1 cellular context compared by ENCODE assay signal in the genomic region with DNA sequence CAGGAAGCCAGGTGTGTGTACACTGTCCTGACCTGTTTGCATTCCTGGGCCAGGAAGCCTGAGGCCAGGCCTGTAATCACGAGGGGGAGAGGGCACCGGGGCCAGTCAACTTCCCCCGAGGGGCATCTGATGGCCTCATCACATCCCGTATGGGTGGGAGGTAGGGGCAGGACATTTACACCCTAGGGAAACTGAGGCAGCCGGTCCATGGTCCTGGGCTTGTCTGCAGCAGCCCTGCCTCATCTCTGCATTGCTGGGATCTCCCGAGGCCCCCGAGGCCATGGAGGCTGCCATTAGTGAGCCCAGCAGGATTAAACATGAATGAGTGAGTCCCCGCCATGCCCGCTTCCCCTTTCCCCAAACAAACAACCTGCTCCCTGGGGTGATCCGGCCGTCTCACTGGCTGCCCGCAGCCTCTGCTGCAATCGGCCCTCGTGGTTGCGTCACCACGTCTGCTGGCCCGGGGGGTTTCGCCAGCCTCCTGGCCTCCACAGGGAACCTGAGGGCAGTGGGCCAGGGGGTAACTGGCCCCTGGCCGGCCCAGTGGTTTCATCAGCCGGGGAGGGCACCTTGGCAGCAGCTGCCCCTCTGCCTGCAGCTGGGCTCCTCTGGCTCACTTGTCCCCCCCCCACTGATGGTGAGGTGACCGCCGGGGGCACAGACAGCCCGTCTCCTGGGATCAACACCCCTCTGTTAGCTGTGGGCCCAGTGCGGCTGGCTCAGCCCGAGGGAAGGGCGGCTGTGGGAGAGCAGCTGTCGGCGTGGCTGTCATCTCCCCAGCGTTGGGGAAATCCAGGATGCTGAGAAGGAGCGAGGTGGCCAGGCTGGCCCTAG.
TF ChIP-seq lines count a peak whose summit lies in the region.

No MANE protein-coding gene starts in this region.

TF ChIP-seq in HEK293, 187 proteins besides CTCF, POLR2A, EP300 and RAD21 (continued from another document and continues in another):
- no peak for TF ChIP-seq ZBTB11 (tag by site-specific recombination; conservative IDR thresholded peaks at IDR 0.05; ENCODE audit: low read depth)
- no peak for TF ChIP-seq ZBTB21 (tag by site-specific recombination; IDR thresholded peaks at IDR 0.05)
- TF ChIP-seq ZNF629 (tag by site-specific recombination; IDR thresholded peaks at IDR 0.05): peak; percentile 57; the same call in 1 of the 2 replicates
- TF ChIP-seq ZNF677 (tag by site-specific recombination; IDR thresholded peaks at IDR 0.05): no peak
- TF ChIP-seq ZNF670 (tag by site-specific recombination; IDR thresholded peaks at IDR 0.05; ENCODE audit: low read depth): no peak
- peak; percentile 66 for TF ChIP-seq SP7 (tag by site-specific recombination; IDR thresholded peaks at IDR 0.05)
- TF ChIP-seq ZNF23 (tag by site-specific recombination; IDR thresholded peaks at IDR 0.05; ENCODE audit: borderline replicate concordance): no peak
- no peak for TF ChIP-seq WT1 (tag by site-specific recombination; IDR thresholded peaks at IDR 0.05)
- no peak for TF ChIP-seq ZNF529 (tag by site-specific recombination; IDR thresholded peaks at IDR 0.05; ENCODE audit: insufficient replicate concordance)
- TF ChIP-seq, protein P1, sequence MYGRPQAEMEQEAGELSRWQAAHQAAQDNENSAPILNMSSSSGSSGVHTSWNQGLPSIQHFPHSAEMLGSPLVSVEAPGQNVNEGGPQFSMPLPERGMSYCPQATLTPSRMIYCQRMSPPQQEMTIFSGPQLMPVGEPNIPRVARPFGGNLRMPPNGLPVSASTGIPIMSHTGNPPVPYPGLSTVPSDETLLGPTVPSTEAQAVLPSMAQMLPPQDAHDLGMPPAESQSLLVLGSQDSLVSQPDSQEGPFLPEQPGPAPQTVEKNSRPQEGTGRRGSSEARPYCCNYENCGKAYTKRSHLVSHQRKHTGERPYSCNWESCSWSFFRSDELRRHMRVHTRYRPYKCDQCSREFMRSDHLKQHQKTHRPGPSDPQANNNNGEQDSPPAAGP (tag by site-specific recombination; IDR thresholded peaks at IDR 0.05): no peak
- peak; percentile 88 for TF ChIP-seq ZBTB8A (tag by site-specific recombination; IDR thresholded peaks at IDR 0.05)
- TF ChIP-seq SCRT2 (tag by site-specific recombination; IDR thresholded peaks at IDR 0.05): 0 out of 2 replicates have a peak, but pooled peaks have one; percentile 26
- no peak for TF ChIP-seq ZNF768 (tag by site-specific recombination; IDR thresholded peaks at IDR 0.05)
- no peak for TF ChIP-seq ZNF280D (tag by site-specific recombination; IDR thresholded peaks at IDR 0.05)
- TF ChIP-seq, protein P2, sequence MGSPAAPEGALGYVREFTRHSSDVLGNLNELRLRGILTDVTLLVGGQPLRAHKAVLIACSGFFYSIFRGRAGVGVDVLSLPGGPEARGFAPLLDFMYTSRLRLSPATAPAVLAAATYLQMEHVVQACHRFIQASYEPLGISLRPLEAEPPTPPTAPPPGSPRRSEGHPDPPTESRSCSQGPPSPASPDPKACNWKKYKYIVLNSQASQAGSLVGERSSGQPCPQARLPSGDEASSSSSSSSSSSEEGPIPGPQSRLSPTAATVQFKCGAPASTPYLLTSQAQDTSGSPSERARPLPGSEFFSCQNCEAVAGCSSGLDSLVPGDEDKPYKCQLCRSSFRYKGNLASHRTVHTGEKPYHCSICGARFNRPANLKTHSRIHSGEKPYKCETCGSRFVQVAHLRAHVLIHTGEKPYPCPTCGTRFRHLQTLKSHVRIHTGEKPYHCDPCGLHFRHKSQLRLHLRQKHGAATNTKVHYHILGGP (tag by site-specific recombination; IDR thresholded peaks at IDR 0.05): no peak
- no peak for TF ChIP-seq ZNF747 (tag by site-specific recombination; IDR thresholded peaks at IDR 0.05)
- TF ChIP-seq, protein P3, sequence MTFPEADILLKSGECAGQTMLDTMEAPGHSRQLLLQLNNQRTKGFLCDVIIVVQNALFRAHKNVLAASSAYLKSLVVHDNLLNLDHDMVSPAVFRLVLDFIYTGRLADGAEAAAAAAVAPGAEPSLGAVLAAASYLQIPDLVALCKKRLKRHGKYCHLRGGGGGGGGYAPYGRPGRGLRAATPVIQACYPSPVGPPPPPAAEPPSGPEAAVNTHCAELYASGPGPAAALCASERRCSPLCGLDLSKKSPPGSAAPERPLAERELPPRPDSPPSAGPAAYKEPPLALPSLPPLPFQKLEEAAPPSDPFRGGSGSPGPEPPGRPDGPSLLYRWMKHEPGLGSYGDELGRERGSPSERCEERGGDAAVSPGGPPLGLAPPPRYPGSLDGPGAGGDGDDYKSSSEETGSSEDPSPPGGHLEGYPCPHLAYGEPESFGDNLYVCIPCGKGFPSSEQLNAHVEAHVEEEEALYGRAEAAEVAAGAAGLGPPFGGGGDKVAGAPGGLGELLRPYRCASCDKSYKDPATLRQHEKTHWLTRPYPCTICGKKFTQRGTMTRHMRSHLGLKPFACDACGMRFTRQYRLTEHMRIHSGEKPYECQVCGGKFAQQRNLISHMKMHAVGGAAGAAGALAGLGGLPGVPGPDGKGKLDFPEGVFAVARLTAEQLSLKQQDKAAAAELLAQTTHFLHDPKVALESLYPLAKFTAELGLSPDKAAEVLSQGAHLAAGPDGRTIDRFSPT (tag by site-specific recombination; IDR thresholded peaks at IDR 0.05): 0 out of 2 replicates have a peak, but pooled peaks have one; percentile 49
- TF ChIP-seq ZFHX2 (tag by site-specific recombination; conservative IDR thresholded peaks at IDR 0.05): no peak
- no peak for TF ChIP-seq ZNF16 (tag by site-specific recombination; IDR thresholded peaks at IDR 0.05; ENCODE audit: low read depth)
- TF ChIP-seq, protein P4, sequence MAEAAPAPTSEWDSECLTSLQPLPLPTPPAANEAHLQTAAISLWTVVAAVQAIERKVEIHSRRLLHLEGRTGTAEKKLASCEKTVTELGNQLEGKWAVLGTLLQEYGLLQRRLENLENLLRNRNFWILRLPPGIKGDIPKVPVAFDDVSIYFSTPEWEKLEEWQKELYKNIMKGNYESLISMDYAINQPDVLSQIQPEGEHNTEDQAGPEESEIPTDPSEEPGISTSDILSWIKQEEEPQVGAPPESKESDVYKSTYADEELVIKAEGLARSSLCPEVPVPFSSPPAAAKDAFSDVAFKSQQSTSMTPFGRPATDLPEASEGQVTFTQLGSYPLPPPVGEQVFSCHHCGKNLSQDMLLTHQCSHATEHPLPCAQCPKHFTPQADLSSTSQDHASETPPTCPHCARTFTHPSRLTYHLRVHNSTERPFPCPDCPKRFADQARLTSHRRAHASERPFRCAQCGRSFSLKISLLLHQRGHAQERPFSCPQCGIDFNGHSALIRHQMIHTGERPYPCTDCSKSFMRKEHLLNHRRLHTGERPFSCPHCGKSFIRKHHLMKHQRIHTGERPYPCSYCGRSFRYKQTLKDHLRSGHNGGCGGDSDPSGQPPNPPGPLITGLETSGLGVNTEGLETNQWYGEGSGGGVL (tag by site-specific recombination; IDR thresholded peaks at IDR 0.05): peak; percentile 71
- peak; percentile 73 for TF ChIP-seq GLIS2 (tag by site-specific recombination; IDR thresholded peaks at IDR 0.05)
- TF ChIP-seq ZNF830 (tag by site-specific recombination; IDR thresholded peaks at IDR 0.05; ENCODE audit: low read depth): no peak
- TF ChIP-seq, protein P5, sequence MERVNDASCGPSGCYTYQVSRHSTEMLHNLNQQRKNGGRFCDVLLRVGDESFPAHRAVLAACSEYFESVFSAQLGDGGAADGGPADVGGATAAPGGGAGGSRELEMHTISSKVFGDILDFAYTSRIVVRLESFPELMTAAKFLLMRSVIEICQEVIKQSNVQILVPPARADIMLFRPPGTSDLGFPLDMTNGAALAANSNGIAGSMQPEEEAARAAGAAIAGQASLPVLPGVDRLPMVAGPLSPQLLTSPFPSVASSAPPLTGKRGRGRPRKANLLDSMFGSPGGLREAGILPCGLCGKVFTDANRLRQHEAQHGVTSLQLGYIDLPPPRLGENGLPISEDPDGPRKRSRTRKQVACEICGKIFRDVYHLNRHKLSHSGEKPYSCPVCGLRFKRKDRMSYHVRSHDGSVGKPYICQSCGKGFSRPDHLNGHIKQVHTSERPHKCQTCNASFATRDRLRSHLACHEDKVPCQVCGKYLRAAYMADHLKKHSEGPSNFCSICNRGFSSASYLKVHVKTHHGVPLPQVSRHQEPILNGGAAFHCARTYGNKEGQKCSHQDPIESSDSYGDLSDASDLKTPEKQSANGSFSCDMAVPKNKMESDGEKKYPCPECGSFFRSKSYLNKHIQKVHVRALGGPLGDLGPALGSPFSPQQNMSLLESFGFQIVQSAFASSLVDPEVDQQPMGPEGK (tag by site-specific recombination; IDR thresholded peaks at IDR 0.05): peak; percentile 98
- TF ChIP-seq OSR2 (tag by site-specific recombination; IDR thresholded peaks at IDR 0.05): 0 out of 2 replicates have a peak, but pooled peaks have one; percentile 23
- TF ChIP-seq ZXDB (tag by site-specific recombination; IDR thresholded peaks at IDR 0.05): no peak
- peak; percentile 63; the same call in 1 of the 2 replicates for TF ChIP-seq ZNF660 (tag by site-specific recombination; IDR thresholded peaks at IDR 0.05)
- TF ChIP-seq ZNF433 (tag by site-specific recombination; IDR thresholded peaks at IDR 0.05; ENCODE audit: low read depth): no peak
- TF ChIP-seq, protein P6, sequence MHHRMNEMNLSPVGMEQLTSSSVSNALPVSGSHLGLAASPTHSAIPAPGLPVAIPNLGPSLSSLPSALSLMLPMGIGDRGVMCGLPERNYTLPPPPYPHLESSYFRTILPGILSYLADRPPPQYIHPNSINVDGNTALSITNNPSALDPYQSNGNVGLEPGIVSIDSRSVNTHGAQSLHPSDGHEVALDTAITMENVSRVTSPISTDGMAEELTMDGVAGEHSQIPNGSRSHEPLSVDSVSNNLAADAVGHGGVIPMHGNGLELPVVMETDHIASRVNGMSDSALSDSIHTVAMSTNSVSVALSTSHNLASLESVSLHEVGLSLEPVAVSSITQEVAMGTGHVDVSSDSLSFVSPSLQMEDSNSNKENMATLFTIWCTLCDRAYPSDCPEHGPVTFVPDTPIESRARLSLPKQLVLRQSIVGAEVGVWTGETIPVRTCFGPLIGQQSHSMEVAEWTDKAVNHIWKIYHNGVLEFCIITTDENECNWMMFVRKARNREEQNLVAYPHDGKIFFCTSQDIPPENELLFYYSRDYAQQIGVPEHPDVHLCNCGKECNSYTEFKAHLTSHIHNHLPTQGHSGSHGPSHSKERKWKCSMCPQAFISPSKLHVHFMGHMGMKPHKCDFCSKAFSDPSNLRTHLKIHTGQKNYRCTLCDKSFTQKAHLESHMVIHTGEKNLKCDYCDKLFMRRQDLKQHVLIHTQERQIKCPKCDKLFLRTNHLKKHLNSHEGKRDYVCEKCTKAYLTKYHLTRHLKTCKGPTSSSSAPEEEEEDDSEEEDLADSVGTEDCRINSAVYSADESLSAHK (tag by site-specific recombination; IDR thresholded peaks at IDR 0.05): peak; percentile 63; the same call in 1 of the 2 replicates
- no peak for TF ChIP-seq ZBTB26 (tag by site-specific recombination; optimal IDR thresholded peaks at IDR 0.05)
- no peak for TF ChIP-seq ZNF169 (tag by site-specific recombination; IDR thresholded peaks at IDR 0.05)
- no peak for TF ChIP-seq ZNF133 (tag by site-specific recombination; IDR thresholded peaks at IDR 0.05)
